Comparison of ENCODE assay signal across 1 cellular context in genomic region chr2:27980242-27980641, GRCh38.
TF ChIP-seq lines count a peak whose summit lies in the region.

No MANE protein-coding gene starts in this region.

TF ChIP-seq in WTC11, 78 proteins besides CTCF, POLR2A, EP300 and RAD21 (continued from another document):
- TF ChIP-seq ZNF425 (CRISPR knock-in tag; conservative IDR thresholded peaks at IDR 0.05) (no peak), ATF6 (CRISPR knock-in tag; IDR thresholded peaks at IDR 0.05) (no peak), GABPB1 (CRISPR knock-in tag; IDR thresholded peaks at IDR 0.05) (no peak), PREB (CRISPR knock-in tag; IDR thresholded peaks at IDR 0.05; ENCODE audit: borderline replicate concordance) (no peak), MAX (CRISPR knock-in tag; IDR thresholded peaks at IDR 0.05) (no peak), GTF2I (CRISPR knock-in tag; conservative IDR thresholded peaks at IDR 0.05) (no peak), USF2 (CRISPR knock-in tag; IDR thresholded peaks at IDR 0.05) (no peak), CREB1 (CRISPR knock-in tag; IDR thresholded peaks at IDR 0.05) (no peak), NR2C2 (CRISPR knock-in tag; IDR thresholded peaks at IDR 0.05) (no peak), NFE2L1 (CRISPR knock-in tag; IDR thresholded peaks at IDR 0.05) (no peak), ZSCAN18 (CRISPR knock-in tag; IDR thresholded peaks at IDR 0.05) (no peak)
